Comparison of ENCODE assay signal across 10 cellular contexts in genomic region chr7:142784736-142785135, GRCh38. TPM values are rescaled to one million over a fixed set of nuclear protein-coding genes. Genes with fewer than 3 reads are reported as not detected.
A peak's percentile ranks its signal among the peaks of the same experiment; 100 is the strongest.
DNase-seq lines count a peak whose midpoint lies in the region; ATAC-seq lines count a peak whose summit lies in the region.
"Not testable (repeated sequence)": the region's sequence is repeated elsewhere in the genome, so short reads cannot be mapped to it uniquely, and the experiment has no call there.
"Had no signal": no experiment of that assay in that cellular context is flagged by ENCODE, and none has a peak within 500 bp of the region (broad histone marks: within the 10 kb centered on the region; RNA-seq: fewer than 3 reads in every experiment).

No MANE protein-coding gene starts in this region.

- not testable (repeated sequence) for H3K27me3 ChIP-seq in CD8-positive, alpha-beta memory T cell (ENCODE audit: insufficient read depth, low read length, poor library complexity, severe bottlenecking); effector memory CD4-positive, alpha-beta T cell (replicated peaks; ENCODE audit: control insufficient read depth, insufficient read depth, low read length, poor library complexity, severe bottlenecking)

- peaks cover 12 to 33% (median 13%) of the 10 kb centered on the region in 3 donors for H3K36me3 Mint-ChIP-seq in CD8-positive, alpha-beta memory T cell
- peaks cover 24% of the 10 kb centered on the region for H3K36me3 Mint-ChIP-seq in T-cell
- peaks cover 27% of the 10 kb centered on the region for H3K36me3 Mint-ChIP-seq in activated CD4-positive, alpha-beta memory T cell treated with anti-CD3 and anti-CD28 coated beads for 36 hours
- peaks cover 24% of the 10 kb centered on the region for H3K36me3 Mint-ChIP-seq in activated naive CD4-positive, alpha-beta T cell treated with anti-CD3 and anti-CD28 coated beads, Interleukin-2, amount 10 ng/mL, durations not matched to agents 7 days and 5 days
- H3K36me3 Mint-ChIP-seq in natural killer cell treated with Interleukin-12 subunit alpha and Interleukin-12 subunit beta and Interleukin-15 and Interleukin-18, amount 100 ng/mL, for 72 hours: not testable (repeated sequence)
- H3K36me3 Mint-ChIP-seq in stimulated activated naive CD8-positive, alpha-beta T cell treated with anti-CD3 and anti-CD28 coated beads, Interleukin-15, Interleukin-2, amounts not matched to agents 100 ng/mL and 50 ng/mL, for 24 hours (ENCODE audit: low read depth): peaks cover 26% of the 10 kb centered on the region

- ATAC-seq in T-cell (replicated peaks in 1 of 4): peak in 2 of 4 experiments; percentile 7 to 36
- ATAC-seq in natural killer cell treated with Interleukin-12 subunit alpha and Interleukin-12 subunit beta and Interleukin-15 and Interleukin-18, amount 100 ng/mL, for 72 hours: not testable (repeated sequence)

- H3K27ac Mint-ChIP-seq in CD8-positive, alpha-beta memory T cell: peak overlapping the region; percentile 91 to 100 (median 99)
- peak overlapping the region; percentile 96 to 100 for H3K27ac Mint-ChIP-seq in T-cell
- peak overlapping the region; percentile 90 for H3K27ac Mint-ChIP-seq in activated CD4-positive, alpha-beta memory T cell treated with anti-CD3 and anti-CD28 coated beads for 36 hours
- H3K27ac Mint-ChIP-seq in activated naive CD4-positive, alpha-beta T cell treated with anti-CD3 and anti-CD28 coated beads, Interleukin-2, amount 10 ng/mL, durations not matched to agents 7 days and 5 days: peak overlapping the region; percentile 100
- peak overlapping the region; percentile 94 to 97 for H3K27ac Mint-ChIP-seq in natural killer cell treated with Interleukin-12 subunit alpha and Interleukin-12 subunit beta and Interleukin-15 and Interleukin-18, amount 100 ng/mL, for 72 hours
- peak overlapping the region; percentile 53 for H3K27ac Mint-ChIP-seq in stimulated activated naive CD8-positive, alpha-beta T cell treated with anti-CD3 and anti-CD28 coated beads, Interleukin-15, Interleukin-2, amounts not matched to agents 100 ng/mL and 50 ng/mL, for 24 hours

- H3K4me3 ChIP-seq in CD8-positive, alpha-beta memory T cell (ENCODE audit: low read length); effector memory CD4-positive, alpha-beta T cell (ENCODE audit: insufficient read depth, low read depth, low read length, poor library complexity, severe bottlenecking): not testable (repeated sequence)

- intact Hi-C loops in activated CD4-positive, alpha-beta memory T cell treated with anti-CD3 and anti-CD28 coated beads for 36 hours (cut with micrococcal nuclease): loop anchor here (1.0 kb wide), 2 partner anchors 14 to 25 kb away; no protein-coding TSS in a partner anchor

- H3K4me3 Mint-ChIP-seq in CD8-positive, alpha-beta memory T cell: peak overlapping the region; percentile 20 to 91 (median 61)
- H3K4me3 Mint-ChIP-seq in T-cell: peak overlapping the region; percentile 55 to 96 (median 93)
- H3K4me3 Mint-ChIP-seq in activated CD4-positive, alpha-beta memory T cell treated with anti-CD3 and anti-CD28 coated beads for 36 hours: peak overlapping the region; percentile 5
- H3K4me3 Mint-ChIP-seq in activated naive CD4-positive, alpha-beta T cell treated with anti-CD3 and anti-CD28 coated beads, Interleukin-2, amount 10 ng/mL, durations not matched to agents 7 days and 5 days: peak overlapping the region; percentile 73
- H3K4me3 Mint-ChIP-seq in natural killer cell treated with Interleukin-12 subunit alpha and Interleukin-12 subunit beta and Interleukin-15 and Interleukin-18, amount 100 ng/mL, for 72 hours: peak overlapping the region; percentile 93
- H3K4me3 Mint-ChIP-seq in stimulated activated naive CD8-positive, alpha-beta T cell treated with anti-CD3 and anti-CD28 coated beads, Interleukin-15, Interleukin-2, amounts not matched to agents 100 ng/mL and 50 ng/mL, for 24 hours: peak overlapping the region; percentile 14

- H3K27ac ChIP-seq in CD8-positive, alpha-beta memory T cell (ENCODE audit: low read depth, low read length): peak overlapping the region; percentile 85
- peak overlapping the region; percentile 90 for H3K27ac ChIP-seq in effector memory CD4-positive, alpha-beta T cell (ENCODE audit: insufficient read depth, low read length, poor library complexity, severe bottlenecking)

- peaks cover 9 to 21% (median 15%) of the 10 kb centered on the region in 3 donors for H3K4me1 Mint-ChIP-seq in CD8-positive, alpha-beta memory T cell
- H3K4me1 Mint-ChIP-seq in T-cell: peaks cover 7 to 20% (median 9%) of the 10 kb centered on the region in 3 donors
- not testable (repeated sequence) for H3K4me1 Mint-ChIP-seq in activated CD4-positive, alpha-beta memory T cell treated with anti-CD3 and anti-CD28 coated beads for 36 hours (ENCODE audit: low read depth)
- H3K4me1 Mint-ChIP-seq in activated naive CD4-positive, alpha-beta T cell treated with anti-CD3 and anti-CD28 coated beads, Interleukin-2, amount 10 ng/mL, durations not matched to agents 7 days and 5 days: peaks cover 22% of the 10 kb centered on the region
- peaks cover 56 to 72% of the 10 kb centered on the region in 2 donors for H3K4me1 Mint-ChIP-seq in natural killer cell treated with Interleukin-12 subunit alpha and Interleukin-12 subunit beta and Interleukin-15 and Interleukin-18, amount 100 ng/mL, for 72 hours (ENCODE audit: low read depth in 2 of 2)
- H3K4me1 Mint-ChIP-seq in stimulated activated naive CD8-positive, alpha-beta T cell treated with anti-CD3 and anti-CD28 coated beads, Interleukin-15, Interleukin-2, amounts not matched to agents 100 ng/mL and 50 ng/mL, for 24 hours (ENCODE audit: low read depth): peaks cover 28% of the 10 kb centered on the region

- not testable (repeated sequence) for H3K27me3 Mint-ChIP-seq in CD8-positive, alpha-beta memory T cell; T-cell; activated CD4-positive, alpha-beta memory T cell treated with anti-CD3 and anti-CD28 coated beads for 36 hours; activated naive CD4-positive, alpha-beta T cell treated with anti-CD3 and anti-CD28 coated beads, Interleukin-2, amount 10 ng/mL, durations not matched to agents 7 days and 5 days; natural killer cell treated with Interleukin-12 subunit alpha and Interleukin-12 subunit beta and Interleukin-15 and Interleukin-18, amount 100 ng/mL, for 72 hours; stimulated activated naive CD8-positive, alpha-beta T cell treated with anti-CD3 and anti-CD28 coated beads, Interleukin-15, Interleukin-2, amounts not matched to agents 100 ng/mL and 50 ng/mL, for 24 hours

- DNase-seq in CD8-positive, alpha-beta memory T cell: peak in 3 of 5 donors; percentile 58 to 73 (median 62)
- DNase-seq in T-cell: peak in 22 of 34 experiments; percentile 13 to 71 (median 45)
- DNase-seq in activated CD4-positive, alpha-beta memory T cell treated with anti-CD3 and anti-CD28 coated beads for 36 hours: peak; percentile 53
- DNase-seq in activated T-cell treated with anti-CD3 and anti-CD28 coated beads, Interleukin-2, amount 50 U/mL, for 48 hours: peak; percentile 27 to 40
- DNase-seq in activated naive CD4-positive, alpha-beta T cell treated with anti-CD3 and anti-CD28 coated beads, Interleukin-2, amount 10 ng/mL, durations not matched to agents 7 days and 5 days: peak; percentile 69
- not testable (repeated sequence) for DNase-seq in effector memory CD4-positive, alpha-beta T cell; natural killer cell treated with Interleukin-12 subunit alpha and Interleukin-12 subunit beta and Interleukin-15 and Interleukin-18, amount 100 ng/mL, for 72 hours (ENCODE audit: low spot score)

- CTCF ChIA-PET in CD8-positive, alpha-beta memory T cell (lab: Charles Lee): interaction anchor here (0.6 to 21.1 kb wide), 5 partner anchors 13 to 152 kb away, joined by 3 to 508 read pairs (median 26); no protein-coding TSS in a partner anchor
- CTCF ChIA-PET in T-cell (lab: Charles Lee): interaction anchor here (0.5 to 10.0 kb wide), 16 partner anchors 8 to 422 kb away, joined by 3 to 382 read pairs (median 10); no protein-coding TSS in a partner anchor
- CTCF ChIA-PET in activated CD4-positive, alpha-beta memory T cell treated with anti-CD3 and anti-CD28 coated beads for 36 hours (lab: Charles Lee): interaction anchor here (1.0 to 20.0 kb wide), 8 partner anchors 13 to 158 kb away, joined by 3 to 390 read pairs (median 40); no protein-coding TSS in a partner anchor
- CTCF ChIA-PET in activated naive CD4-positive, alpha-beta T cell treated with anti-CD3 and anti-CD28 coated beads, Interleukin-2, amount 10 ng/mL, durations not matched to agents 7 days and 5 days (lab: Charles Lee): interaction anchor here (0.6 to 21.8 kb wide), 6 partner anchors 26 to 152 kb away, joined by 3 to 346 read pairs (median 48); no protein-coding TSS in a partner anchor

- peaks cover 11% of the 10 kb centered on the region for H3K36me3 ChIP-seq in CD8-positive, alpha-beta memory T cell (ENCODE audit: insufficient read depth, low read length)
- not testable (repeated sequence) for H3K36me3 ChIP-seq in effector memory CD4-positive, alpha-beta T cell (ENCODE audit: control insufficient read depth, insufficient read depth, low read length)

- POLR2A ChIA-PET in CD8-positive, alpha-beta memory T cell (lab: Charles Lee): interaction anchor here (0.6 to 19.9 kb wide), 7 partner anchors 13 to 467 kb away, joined by 3 to 1213 read pairs (median 7); no protein-coding TSS in a partner anchor
- POLR2A ChIA-PET in T-cell (lab: Charles Lee): interaction anchor here (0.6 to 12.9 kb wide), 18 partner anchors 8 to 1770 kb away, joined by 3 to 577 read pairs (median 8); partner anchors contain the start of gene MRPS33 (in 1 of the 2)
- POLR2A ChIA-PET in activated CD4-positive, alpha-beta memory T cell treated with anti-CD3 and anti-CD28 coated beads for 36 hours (lab: Charles Lee): interaction anchor here (1.6 to 17.9 kb wide), 3 partner anchors 13 to 148 kb away, joined by 7 to 517 read pairs (median 195); no protein-coding TSS in a partner anchor

- H3K9me3 ChIP-seq in CD8-positive, alpha-beta memory T cell (ENCODE audit: low read length); effector memory CD4-positive, alpha-beta T cell (ENCODE audit: control insufficient read depth, low read length): not testable (repeated sequence)

- H3K4me1 ChIP-seq in CD8-positive, alpha-beta memory T cell (ENCODE audit: insufficient read depth, low read length); effector memory CD4-positive, alpha-beta T cell (ENCODE audit: control insufficient read depth, insufficient read depth, low read length, poor library complexity, severe bottlenecking): not testable (repeated sequence)

- H3K9me3 Mint-ChIP-seq in CD8-positive, alpha-beta memory T cell; T-cell; activated CD4-positive, alpha-beta memory T cell treated with anti-CD3 and anti-CD28 coated beads for 36 hours; activated naive CD4-positive, alpha-beta T cell treated with anti-CD3 and anti-CD28 coated beads, Interleukin-2, amount 10 ng/mL, durations not matched to agents 7 days and 5 days; natural killer cell treated with Interleukin-12 subunit alpha and Interleukin-12 subunit beta and Interleukin-15 and Interleukin-18, amount 100 ng/mL, for 72 hours; stimulated activated naive CD8-positive, alpha-beta T cell treated with anti-CD3 and anti-CD28 coated beads, Interleukin-15, Interleukin-2, amounts not matched to agents 100 ng/mL and 50 ng/mL, for 24 hours: not testable (repeated sequence)

RNA-seq across cellular contexts. Expression of gene PRSS2, which starts 14.0 kb away (rescaled TPM):
- total RNA-seq in CD8-positive, alpha-beta memory T cell: not detected
- not detected for polyA plus RNA-seq in CD8-positive, alpha-beta memory T cell
- 10 to 100 TPM in 3 of 5 donors, not detected in 2; 47.1 to 64.6 (median 57.7) TPM for total RNA-seq in T-cell
- not detected for total RNA-seq in activated CD4-positive, alpha-beta memory T cell treated with anti-CD3 and anti-CD28 coated beads for 36 hours
- under 1 TPM in 1 of 2 donors, not detected in 1; 0.76 TPM for total RNA-seq in natural killer cell treated with Interleukin-12 subunit alpha and Interleukin-12 subunit beta and Interleukin-15 and Interleukin-18, amount 100 ng/mL, for 72 hours
- total RNA-seq: A673, GM23338 had no signal
- polyA plus RNA-seq: GM23338 had no signal

RNA-seq across cellular contexts. Expression of gene PRSS1, which starts 35.5 kb away (rescaled TPM):
- not detected for total RNA-seq in CD8-positive, alpha-beta memory T cell
- polyA plus RNA-seq in CD8-positive, alpha-beta memory T cell: not detected
- total RNA-seq in T-cell: 10 to 100 TPM in 3 of 5 donors, not detected in 2; 16.0 to 23.7 (median 20.8) TPM
- not detected for total RNA-seq in activated CD4-positive, alpha-beta memory T cell treated with anti-CD3 and anti-CD28 coated beads for 36 hours
- total RNA-seq in natural killer cell treated with Interleukin-12 subunit alpha and Interleukin-12 subunit beta and Interleukin-15 and Interleukin-18, amount 100 ng/mL, for 72 hours: not detected
- total RNA-seq: A673, GM23338 had no signal
- polyA plus RNA-seq: GM23338 had no signal

Comparison
In these comparisons a context has a peak if more than half of its experiments do, and no peak if none do; other contexts are left out.
1. H3K4me3 Mint-ChIP-seq: peak in every context shown above with its lines; median percentile 93 in T-cell; 93 in natural killer cell treated with Interleukin-12 subunit alpha and Interleukin-12 subunit beta and Interleukin-15 and Interleukin-18, amount 100 ng/mL, for 72 hours; 73 in activated naive CD4-positive, alpha-beta T cell treated with anti-CD3 and anti-CD28 coated beads, Interleukin-2, amount 10 ng/mL, durations not matched to agents 7 days and 5 days; 61 in CD8-positive, alpha-beta memory T cell; 14 in stimulated activated naive CD8-positive, alpha-beta T cell treated with anti-CD3 and anti-CD28 coated beads, Interleukin-15, Interleukin-2, amounts not matched to agents 100 ng/mL and 50 ng/mL, for 24 hours; 5 in activated CD4-positive, alpha-beta memory T cell treated with anti-CD3 and anti-CD28 coated beads for 36 hours.